Comparison of ENCODE assay signal across 9 cellular contexts in the genomic region with DNA sequence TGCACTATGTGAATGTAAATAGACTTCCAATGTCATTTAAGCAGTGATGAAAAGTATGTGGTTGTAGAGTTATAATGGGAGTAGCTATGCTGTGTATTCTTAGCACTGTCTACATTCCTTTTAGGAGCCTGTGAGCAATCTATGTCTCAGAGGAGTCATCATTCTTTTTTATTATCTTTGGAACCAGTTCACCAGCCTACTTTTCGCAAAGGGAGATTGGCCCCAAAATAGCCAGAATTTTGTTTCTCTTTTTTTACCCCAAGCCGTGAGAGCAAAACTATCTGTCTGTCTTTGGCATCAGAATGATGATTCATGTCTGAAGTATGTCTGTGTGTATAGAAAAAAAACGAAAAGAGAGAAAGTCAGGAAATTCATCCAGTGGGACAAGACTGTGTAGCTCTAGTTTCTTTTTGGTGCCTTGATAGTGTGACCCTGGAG. TPM values are rescaled to one million over a fixed set of nuclear protein-coding genes. Genes with fewer than 3 reads are reported as not detected.
A peak's percentile ranks its signal among the peaks of the same experiment; 100 is the strongest.
DNase-seq lines count a peak whose midpoint lies in the region; ATAC-seq and TF ChIP-seq lines count a peak whose summit lies in the region.
"Had no signal": no experiment of that assay in that cellular context is flagged by ENCODE, and none has a peak within 500 bp of the region (broad histone marks: within the 10 kb centered on the region; RNA-seq: fewer than 3 reads in every experiment).

No MANE protein-coding gene starts in this region.

- no peaks in the 10 kb centered on the region for H3K9me3 Mint-ChIP-seq in type B pancreatic cell
- H3K9me3 Mint-ChIP-seq: activated naive CD4-positive, alpha-beta T cell treated with anti-CD3 and anti-CD28 coated beads, Interleukin-2, amount 50 U/mL, for 72 hours had no signal

- no peak overlapping the region for H3K4me3 ChIP-seq in body of pancreas
- no peak overlapping the region for H3K4me3 ChIP-seq in WERI-Rb-1 (ENCODE audit: low read depth, low read length)

- ATAC-seq in body of pancreas = peak; percentile 47
- ATAC-seq: activated naive CD4-positive, alpha-beta T cell treated with anti-CD3 and anti-CD28 coated beads, Interleukin-2, amount 50 U/mL, for 72 hours had no signal

- H3K27me3 Mint-ChIP-seq in type B pancreatic cell = no peaks in the 10 kb centered on the region

- DNase-seq in HT1080 (ENCODE audit: low read depth) (peak; percentile 98), body of pancreas (no peak), inferior parietal cortex (ENCODE audit: extremely low spot score) (peak; percentile 34), type B pancreatic cell (ENCODE audit: extremely low spot score, unreplicated experiment) (no peak), posterior vena cava (ENCODE audit: low spot score) (no peak), NCI-H128 (lab: John Stamatoyannopoulos, UW; ENCODE audit: unreplicated experiment) (no peak), WERI-Rb-1 (no peak)
- DNase-seq: NCI-H1105 treated with DMSO at 0.1 percent for 48 hours had no signal

- no peak overlapping the region for H3K27ac ChIP-seq in body of pancreas
- no peak overlapping the region for H3K27ac ChIP-seq in WERI-Rb-1

- intact Hi-C loops in body of pancreas (cut with DNase I) (no loop called here), posterior vena cava (cut with DNase I) (no loop called here)

- peaks cover 15% of the 10 kb centered on the region for H3K4me1 Mint-ChIP-seq in type B pancreatic cell (ENCODE audit: unreplicated experiment)

- peak overlapping the region; percentile 24 for H3K4me3 Mint-ChIP-seq in type B pancreatic cell

- peak overlapping the region; percentile 81 for H3K27ac Mint-ChIP-seq in type B pancreatic cell
- H3K27ac Mint-ChIP-seq: activated naive CD4-positive, alpha-beta T cell treated with anti-CD3 and anti-CD28 coated beads, Interleukin-2, amount 50 U/mL, for 72 hours had no signal

- H3K9me3 ChIP-seq in body of pancreas (no peaks in the 10 kb centered on the region), WERI-Rb-1 (ENCODE audit: severe bottlenecking) (no peaks in the 10 kb centered on the region)

- 59 to 60% methylated on average over 3 of the region's 3 CpGs for WGBS in body of pancreas, 2 donors

- H3K36me3 ChIP-seq in body of pancreas (replicated peaks in 1 of 2; ENCODE audit: insufficient read depth in 1 of 2, low read depth in 2 of 2) (no peaks in the 10 kb centered on the region), WERI-Rb-1 (no peaks in the 10 kb centered on the region)

- no peaks in the 10 kb centered on the region for H3K4me1 ChIP-seq in body of pancreas

- no peak for TF ChIP-seq POLR2A in body of pancreas (IDR thresholded peaks at IDR 0.05)

- H3K27me3 ChIP-seq in body of pancreas (no peaks in the 10 kb centered on the region), WERI-Rb-1 (ENCODE audit: insufficient read depth, low read depth, severe bottlenecking) (no peaks in the 10 kb centered on the region)

- no peak for TF ChIP-seq CTCF in body of pancreas (IDR thresholded peaks at IDR 0.05)
- no peak for TF ChIP-seq CTCF in type B pancreatic cell (conservative IDR thresholded peaks at IDR 0.05)
- no peak for TF ChIP-seq CTCF in WERI-Rb-1 (IDR thresholded peaks at IDR 0.05; ENCODE audit: low read depth, low read length)

- H3K36me3 Mint-ChIP-seq in type B pancreatic cell = peaks cover 12% of the 10 kb centered on the region
- H3K36me3 Mint-ChIP-seq: activated naive CD4-positive, alpha-beta T cell treated with anti-CD3 and anti-CD28 coated beads, Interleukin-2, amount 50 U/mL, for 72 hours had no signal

RNA-seq across cellular contexts. Expression of a gene that starts 44.2 kb away (rescaled TPM):
- 28.5 and 34.3 TPM in 2 replicates for total RNA-seq in HT1080 (2014; rRNA removed; shearing (Covaris generic))
- polyA plus RNA-seq in HT1080 (2015; cell fraction: cytosol; rRNA removed) = 23.8 and 27.1 TPM in 2 replicates
- 73.1 and 78.7 TPM in 2 replicates for polyA plus RNA-seq in HT1080 (2015; cell fraction: nucleus; rRNA removed)
- total RNA-seq in body of pancreas = 10 to 100 TPM; 25.1 to 89.0 TPM
- 84.9 and 88.3 TPM in 2 replicates for total RNA-seq in type B pancreatic cell (ENCODE audit: low replicate concordance)
- 10 to 100 TPM; 73.1 to 84.5 TPM for total RNA-seq in posterior vena cava

Comparison
In these comparisons a context has a peak if more than half of its experiments do, and no peak if none do; other contexts are left out.
1. DNase-seq: peak in HT1080 (single experiment) and inferior parietal cortex (single experiment); none in body of pancreas (0 of 4), type B pancreatic cell (single experiment), posterior vena cava (single experiment), NCI-H128 (single experiment) and WERI-Rb-1 (single experiment).